In the genomic region with DNA sequence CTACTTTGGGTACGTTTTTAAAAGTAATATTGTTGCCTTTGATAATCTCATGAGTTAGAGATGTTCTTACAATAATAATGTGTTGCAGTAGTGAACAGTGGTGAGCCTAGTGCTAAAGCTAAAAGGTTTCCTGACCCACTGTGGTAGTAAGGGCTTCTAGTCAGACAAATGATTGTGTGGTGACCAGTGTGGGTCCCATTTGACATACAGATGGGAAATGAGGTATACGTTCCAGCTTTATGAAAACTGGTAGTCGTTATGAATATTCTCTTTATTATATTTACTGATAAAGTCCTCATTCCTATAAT, we compare ENCODE assay signal across 9 cellular contexts. TPM values are rescaled to one million over a fixed set of nuclear protein-coding genes. Genes with fewer than 3 reads are reported as not detected.
DNase-seq lines count a peak whose midpoint lies in the region; ATAC-seq, FAIRE-seq and TF ChIP-seq lines count a peak whose summit lies in the region.
"Had no signal": no experiment of that assay in that cellular context is flagged by ENCODE, and none has a peak within 500 bp of the region (broad histone marks: within the 10 kb centered on the region; RNA-seq: fewer than 3 reads in every experiment).

No MANE protein-coding gene starts in this region.

- ATAC-seq in activated CD8-positive, alpha-beta memory T cell treated with anti-CD3 and anti-CD28 coated beads, Interleukin-2, amount 10 ng/mL, durations not matched to agents 7 days and 5 days = no peak
- no peak for ATAC-seq in HG02970 (IDR thresholded peaks at IDR 0.05; ENCODE audit: low FRiP score, unreplicated experiment)

- peaks cover 3% of the 10 kb centered on the region; the same call in 1 of the 2 replicates for H3K36me3 ChIP-seq in WERI-Rb-1
- no peaks in the 10 kb centered on the region for H3K36me3 ChIP-seq in iPS-15b (ENCODE audit: control insufficient read depth, insufficient read depth, low read length)
- peaks cover 0 to 4% (median 0%) of the 10 kb centered on the region in 5 donors for H3K36me3 ChIP-seq in subcutaneous abdominal adipose tissue (ENCODE audit: control insufficient read depth in 5 of 5, insufficient read depth in 5 of 5, low read length in 5 of 5)

- peak overlapping the region; percentile 96 for H3K4me3 Mint-ChIP-seq in activated CD8-positive, alpha-beta memory T cell treated with anti-CD3 and anti-CD28 coated beads, Interleukin-2, amount 10 ng/mL, durations not matched to agents 7 days and 5 days

- H3K9me3 ChIP-seq in WERI-Rb-1 (ENCODE audit: severe bottlenecking) (no peaks in the 10 kb centered on the region), iPS-15b (ENCODE audit: control insufficient read depth, insufficient read depth, low read length) (no peaks in the 10 kb centered on the region), subcutaneous abdominal adipose tissue (ENCODE audit: control insufficient read depth in 5 of 5, low read length in 5 of 5) (no peaks in the 10 kb centered on the region)

- H3K9ac ChIP-seq in iPS-15b (ENCODE audit: low read depth, low read length) = peak overlapping the region; percentile 100
- H3K9ac ChIP-seq in subcutaneous abdominal adipose tissue (ENCODE audit: low read length in 5 of 5) = peak overlapping the region in 4 of 5 donors; percentile 88 to 100 (median 98)

- H3K36me3 Mint-ChIP-seq in activated CD8-positive, alpha-beta memory T cell treated with anti-CD3 and anti-CD28 coated beads, Interleukin-2, amount 10 ng/mL, durations not matched to agents 7 days and 5 days = peaks cover 28% of the 10 kb centered on the region

- peak overlapping the region; percentile 98 for H3K27ac ChIP-seq in WERI-Rb-1
- H3K27ac ChIP-seq in subcutaneous abdominal adipose tissue (ENCODE audit: low read depth, low read length) = peak overlapping the region; percentile 100

- peak; percentile 48 for DNase-seq in activated CD8-positive, alpha-beta memory T cell treated with anti-CD3 and anti-CD28 coated beads, Interleukin-2, amount 10 ng/mL, durations not matched to agents 7 days and 5 days
- no peak for DNase-seq in activated CD8-positive, alpha-beta memory T cell treated with anti-CD3 and anti-CD28 coated beads, Interleukin-2, amount 50 U/mL, for 4 hours
- no peak for DNase-seq in WERI-Rb-1
- DNase-seq in SW 1271 (lab: John Stamatoyannopoulos, UW) = no peak
- no peak for DNase-seq in HTR-8/SVneo (ENCODE audit: insufficient read length, low spot score)

- H3K4me1 ChIP-seq in iPS-15b (ENCODE audit: control insufficient read depth, insufficient read depth, low read length) (peaks cover 9% of the 10 kb centered on the region), subcutaneous abdominal adipose tissue (ENCODE audit: control insufficient read depth in 5 of 5, insufficient read depth in 5 of 5, low read length in 5 of 5) (peaks cover 0 to 36% (median 27%) of the 10 kb centered on the region in 5 donors)

- no peaks in the 10 kb centered on the region for H3K27me3 Mint-ChIP-seq in activated CD8-positive, alpha-beta memory T cell treated with anti-CD3 and anti-CD28 coated beads, Interleukin-2, amount 10 ng/mL, durations not matched to agents 7 days and 5 days

- no peaks in the 10 kb centered on the region for H3K9me3 Mint-ChIP-seq in activated CD8-positive, alpha-beta memory T cell treated with anti-CD3 and anti-CD28 coated beads, Interleukin-2, amount 10 ng/mL, durations not matched to agents 7 days and 5 days (ENCODE audit: low read depth)

- peak overlapping the region; percentile 58 for H3K4me3 ChIP-seq in WERI-Rb-1 (ENCODE audit: low read depth, low read length)
- H3K4me3 ChIP-seq in iPS-15b (ENCODE audit: low read depth, low read length) = peak overlapping the region; percentile 84
- H3K4me3 ChIP-seq in subcutaneous abdominal adipose tissue (ENCODE audit: low read depth in 1 of 5, low read length in 5 of 5) = peak overlapping the region; percentile 82 to 100 (median 90)

- no peak for TF ChIP-seq CTCF in WERI-Rb-1 (IDR thresholded peaks at IDR 0.05; ENCODE audit: low read depth, low read length)

- no peak for FAIRE-seq in HTR-8/SVneo (lab: Jason Lieb, UNC)
- FAIRE-seq: colon had no signal

- H3K4me1 Mint-ChIP-seq in activated CD8-positive, alpha-beta memory T cell treated with anti-CD3 and anti-CD28 coated beads, Interleukin-2, amount 10 ng/mL, durations not matched to agents 7 days and 5 days = peaks cover 45% of the 10 kb centered on the region

- H3K27ac Mint-ChIP-seq in activated CD8-positive, alpha-beta memory T cell treated with anti-CD3 and anti-CD28 coated beads, Interleukin-2, amount 10 ng/mL, durations not matched to agents 7 days and 5 days = peak overlapping the region; percentile 100

- no peaks in the 10 kb centered on the region for H3K27me3 ChIP-seq in WERI-Rb-1 (ENCODE audit: insufficient read depth, low read depth, severe bottlenecking)
- no peaks in the 10 kb centered on the region for H3K27me3 ChIP-seq in iPS-15b (ENCODE audit: control insufficient read depth, insufficient read depth, low read length)
- no peaks in the 10 kb centered on the region for H3K27me3 ChIP-seq in subcutaneous abdominal adipose tissue (ENCODE audit: control insufficient read depth in 5 of 5, insufficient read depth in 4 of 5, low read length in 5 of 5)

- CTCF ChIA-PET in activated CD8-positive, alpha-beta memory T cell treated with anti-CD3 and anti-CD28 coated beads, Interleukin-2, amount 10 ng/mL, durations not matched to agents 7 days and 5 days (lab: Charles Lee) = interaction anchor here (0.9 to 2.3 kb wide), 4 partner anchors 50 to 203 kb away, joined by 3 to 9 read pairs (median 3); no protein-coding TSS in a partner anchor

RNA-seq across cellular contexts. Expression of gene RFX3, which starts 1.8 kb away (rescaled TPM):
- 10 to 100 TPM in 1 of 2 experiments, 1 to 10 TPM in 1; 9.1 to 11.5 TPM for total RNA-seq in activated CD8-positive, alpha-beta memory T cell treated with anti-CD3 and anti-CD28 coated beads, Interleukin-2, amount 10 ng/mL, durations not matched to agents 7 days and 5 days
